Comparison of ENCODE assay signal across 1 cellular context in genomic region chr13:110405597-110406450, GRCh38.
TF ChIP-seq lines count a peak whose summit lies in the region.

No MANE protein-coding gene starts in this region.

TF ChIP-seq in HepG2, 621 proteins besides CTCF, POLR2A, EP300 and RAD21 (continued from another document):
- no peak for TF ChIP-seq ZNF513 (CRISPR knock-in tag; conservative IDR thresholded peaks at IDR 0.05)
- TF ChIP-seq TOPORS (CRISPR knock-in tag; IDR thresholded peaks at IDR 0.05), result no peak
- no peak for TF ChIP-seq ZNF276 (CRISPR knock-in tag; IDR thresholded peaks at IDR 0.05; ENCODE audit: low read depth)
- TF ChIP-seq MIXL1 (CRISPR knock-in tag; IDR thresholded peaks at IDR 0.05), result no peak
- no peak for TF ChIP-seq GATAD1 (CRISPR knock-in tag; IDR thresholded peaks at IDR 0.05)
